In genomic region chr3:55824406-55824805, GRCh38 we compare ENCODE assay signal across 6 cellular contexts.
"Had no signal": no experiment of that assay in that cellular context is flagged by ENCODE, and none has a peak within 500 bp of the region (broad histone marks: within the 10 kb centered on the region; RNA-seq: fewer than 3 reads in every experiment).

No MANE protein-coding gene starts in this region.

- H3K27ac ChIP-seq: HL-60 had no signal

- DNase-seq: IMR-90, KBM-7, KG1 had no signal

- ATAC-seq: HepG2, K562 had no signal

- H3K4me3 ChIP-seq: K562 had no signal
